In genomic region chr7:50299163-50299562, GRCh38 we compare ENCODE assay signal across 26 cellular contexts. TPM values are rescaled to one million over a fixed set of nuclear protein-coding genes. Genes with fewer than 3 reads are reported as not detected.
"Had no signal": no experiment of that assay in that cellular context is flagged by ENCODE, and none has a peak within 500 bp of the region (broad histone marks: within the 10 kb centered on the region; RNA-seq: fewer than 3 reads in every experiment).

No MANE protein-coding gene starts in this region.

- H3K27ac Mint-ChIP-seq: IgD-negative memory B cell had no signal

- H3K27me3 Mint-ChIP-seq: IgD-negative memory B cell had no signal

- H3K9me3 ChIP-seq: SJSA1 had no signal

- H3K27ac ChIP-seq: HL-60, SJSA1, SK-N-MC had no signal

- DNase-seq: KBM-7, MV-4-11, NCI-H1048, NCI-H1105, NCI-H1417, NCI-H1436 treated with DMSO at 0.1 percent for 48 hours, NCI-H1694, NCI-H187 treated with DMSO at 0.1 percent for 48 hours, NCI-H2029 treated with DMSO at 0.1 percent for 48 hours, NCI-H2171 treated with DMSO at 0.1 percent for 48 hours, NCI-H2227 treated with DMSO at 0.1 percent for 48 hours, NCI-H524, NCI-H69, NCI-H774, Right ventricle myocardium superior, RPMI8226, SIG-M5 had no signal

- FAIRE-seq: HTR-8/SVneo, RCC 7860 had no signal

- H3K9me3 Mint-ChIP-seq: IgD-negative memory B cell had no signal

- H3K36me3 ChIP-seq: SJSA1 had no signal

- H3K4me3 ChIP-seq: SJSA1, SK-N-MC had no signal

- H3K36me3 Mint-ChIP-seq: IgD-negative memory B cell had no signal

- H3K4me1 ChIP-seq: SJSA1 had no signal

RNA-seq across cellular contexts. Expression of gene IKZF1, which starts 5.4 kb away (rescaled TPM):
- total RNA-seq: LHCN-M2, MCF 10A, NCI-H460, SJSA1 had no signal
